23 cellular contexts compared by ENCODE assay signal in genomic region chr22:25760848-25761595, GRCh38. TPM values are rescaled to one million over a fixed set of nuclear protein-coding genes. Genes with fewer than 3 reads are reported as not detected.
A peak's percentile ranks its signal among the peaks of the same experiment; 100 is the strongest.
DNase-seq lines count a peak whose midpoint lies in the region; ATAC-seq, FAIRE-seq and TF ChIP-seq lines count a peak whose summit lies in the region.
"Had no signal": no experiment of that assay in that cellular context is flagged by ENCODE, and none has a peak within 500 bp of the region (broad histone marks: within the 10 kb centered on the region; RNA-seq: fewer than 3 reads in every experiment).

No MANE protein-coding gene starts in this region.

- H3F3A ChIP-seq in GM23248 (ENCODE audit: insufficient read depth) = peaks cover 11% of the 10 kb centered on the region

- H3K9me3 ChIP-seq in GM23248 (ENCODE audit: low read depth) (no peaks in the 10 kb centered on the region), astrocyte (ENCODE audit: insufficient read depth, low read depth, low read length) (peaks cover 2% of the 10 kb centered on the region), gastrocnemius medialis (no peaks in the 10 kb centered on the region), colonic mucosa (no peaks in the 10 kb centered on the region)

- no peak overlapping the region for H2AFZ ChIP-seq in GM23248
- H2AFZ ChIP-seq in astrocyte (ENCODE audit: low read depth, low read length) = peak overlapping the region; percentile 0
- H2AFZ ChIP-seq: parathyroid adenoma had no signal

- H4K20me1 ChIP-seq in GM23248 (ENCODE audit: insufficient read depth) (no peaks in the 10 kb centered on the region), astrocyte (ENCODE audit: insufficient read depth, low read length) (no peaks in the 10 kb centered on the region)

- H3K4me3 ChIP-seq in GM23248 (no peak overlapping the region), astrocyte (ENCODE audit: insufficient read depth, low read depth, low read length) (no peak overlapping the region), gastrocnemius medialis (no peak overlapping the region), colonic mucosa (no peak overlapping the region)
- H3K4me3 ChIP-seq: lung, skin epidermis, tibial artery had no signal

- H3K27me3 ChIP-seq in GM23248 (replicated peaks; ENCODE audit: insufficient read depth) (no peaks in the 10 kb centered on the region), astrocyte (ENCODE audit: insufficient read depth, low read length) (no peaks in the 10 kb centered on the region), gastrocnemius medialis (no peaks in the 10 kb centered on the region), colonic mucosa (no peaks in the 10 kb centered on the region)
- H3K27me3 ChIP-seq: tibial artery had no signal

- no peak for TF ChIP-seq POLR2A in gastrocnemius medialis (IDR thresholded peaks at IDR 0.05)

- peaks cover 11% of the 10 kb centered on the region for H3K4me1 ChIP-seq in GM23248 (ENCODE audit: insufficient read depth)
- peaks cover 22% of the 10 kb centered on the region for H3K4me1 ChIP-seq in astrocyte (ENCODE audit: insufficient read depth, low read length)
- peaks cover 59% of the 10 kb centered on the region in 2 donors for H3K4me1 ChIP-seq in gastrocnemius medialis
- H3K4me1 ChIP-seq in colonic mucosa = no peaks in the 10 kb centered on the region
- H3K4me1 ChIP-seq: parathyroid adenoma had no signal

- no peak overlapping the region for H3K9ac ChIP-seq in GM23248
- H3K9ac ChIP-seq in astrocyte (ENCODE audit: low read length) = peak overlapping the region; percentile 10
- no peak overlapping the region for H3K9ac ChIP-seq in colonic mucosa (ENCODE audit: low read depth in 2 of 2, low read length in 2 of 2)
- H3K9ac ChIP-seq: parathyroid adenoma had no signal

- H3K79me2 ChIP-seq in GM23248 (ENCODE audit: insufficient read depth) (no peaks in the 10 kb centered on the region), astrocyte (ENCODE audit: insufficient read depth, low read length) (no peaks in the 10 kb centered on the region)
- H3K79me2 ChIP-seq: parathyroid adenoma had no signal

- H3K27me3 Mint-ChIP-seq in astrocyte (ENCODE audit: low read depth, unreplicated experiment) = no peaks in the 10 kb centered on the region
- H3K27me3 Mint-ChIP-seq: stimulated activated naive CD8-positive, alpha-beta T cell treated with anti-CD3 and anti-CD28 coated beads, Interleukin-15, Interleukin-2, amounts not matched to agents 100 ng/mL and 50 ng/mL, for 24 hours had no signal

- peaks cover 21% of the 10 kb centered on the region for H3K4me1 Mint-ChIP-seq in astrocyte (ENCODE audit: low read depth, unreplicated experiment)
- H3K4me1 Mint-ChIP-seq: activated naive CD4-positive, alpha-beta T cell treated with anti-CD3 and anti-CD28 coated beads, Interleukin-2, amount 50 U/mL, for 24 hours; brain had no signal

- peak overlapping the region; percentile 73; the same call in 1 of the 2 replicates for H3K27ac ChIP-seq in GM23248
- H3K27ac ChIP-seq in astrocyte (ENCODE audit: low read depth, low read length) = peak overlapping the region; percentile 72
- H3K27ac ChIP-seq in gastrocnemius medialis = peak overlapping the region; percentile 94 to 98 (median 98)
- no peak overlapping the region for H3K27ac ChIP-seq in colonic mucosa
- H3K27ac ChIP-seq: parathyroid adenoma, skin epidermis had no signal

- H3K36me3 Mint-ChIP-seq in astrocyte (ENCODE audit: low read depth, unreplicated experiment) = no peaks in the 10 kb centered on the region
- H3K36me3 Mint-ChIP-seq: activated naive CD4-positive, alpha-beta T cell treated with anti-CD3 and anti-CD28 coated beads, Interleukin-2, amount 50 U/mL, for 24 hours had no signal

- intact Hi-C loops in left ventricle myocardium superior (cut with micrococcal nuclease) (no loop called here), gastrocnemius medialis (cut with DNase I; ENCODE audit: low total_unique reads) (no loop called here), colonic mucosa (cut with DNase I) (no loop called here)

- DNase-seq in GM23248 (no peak), astrocyte (ENCODE audit: low read depth) (no peak), left ventricle myocardium superior (no peak), gastrocnemius medialis (peak in 1 of 2 donors; percentile 22), colonic mucosa (no peak), GM13977 (ENCODE audit: low spot score) (no peak)
- DNase-seq: activated CD4-positive, alpha-beta T cell treated with anti-CD3 and anti-CD28 coated beads for 1 hour; COR-L47; hippocampal formation; naive thymus-derived CD8-positive, alpha-beta T cell; NCI-H1105 treated with DMSO at 0.1 percent for 48 hours; NCI-H510A treated with DMSO at 0.1 percent for 48 hours; stimulated activated CD4-positive, alpha-beta T cell treated with anti-CD3 and anti-CD28 coated beads, Interleukin-2, amount 100 ng/mL, for 48 hours; tibial artery had no signal

- in situ Hi-C loops in GM23248 (cut with MboI) = no loop called here
- in situ Hi-C loops in gastrocnemius medialis (cut with MboI; ENCODE audit: low sequenced_read_pairs in 4 of 4) = no loop called here
- in situ Hi-C loops in GM13977 (cut with MboI; ENCODE audit: low pct_unique_long_range_greater_than_20kb, low sequenced_read_pairs, unreplicated experiment) = no loop called here

- no peak for FAIRE-seq in astrocyte (lab: Jason Lieb, UNC)
- FAIRE-seq: GM18507 had no signal

- H3K4me2 ChIP-seq in GM23248 (ENCODE audit: unreplicated experiment) (no peak overlapping the region), astrocyte (ENCODE audit: low read length) (no peak overlapping the region)

- ATAC-seq in left ventricle myocardium superior = peak; percentile 7
- no peak for ATAC-seq in gastrocnemius medialis
- no peak for ATAC-seq in HG03469 (IDR thresholded peaks at IDR 0.05; ENCODE audit: unreplicated experiment)
- ATAC-seq: HCT116; naive thymus-derived CD8-positive, alpha-beta T cell had no signal

- H3K36me3 ChIP-seq in GM23248 (ENCODE audit: low read depth) (no peaks in the 10 kb centered on the region), astrocyte (ENCODE audit: insufficient read depth, low read length) (no peaks in the 10 kb centered on the region), gastrocnemius medialis (peaks cover 0 to 42% of the 10 kb centered on the region in 2 donors), colonic mucosa (no peaks in the 10 kb centered on the region)
- H3K36me3 ChIP-seq: tibial artery had no signal

- no peaks in the 10 kb centered on the region for H3K9me2 ChIP-seq in GM23248 (ENCODE audit: insufficient read depth)

- TF ChIP-seq CTCF in astrocyte (IDR thresholded peaks at IDR 0.05; ENCODE audit: insufficient read depth, low read depth, low read length) (no peak), gastrocnemius medialis (IDR thresholded peaks at IDR 0.05 in 4 of 5, conservative IDR thresholded peaks at IDR 0.05 in 1 of 5) (peak in 1 of 5 experiments; percentile 9), colonic mucosa (IDR thresholded peaks at IDR 0.05) (no peak), GM13977 (IDR thresholded peaks at IDR 0.05; ENCODE audit: extremely low read depth, insufficient read depth, missing control alignments) (no peak)

- WGBS in GM23248 (ENCODE audit: low coverage in 1 of 2, low lambda C conversion rate in 2 of 2, missing lambda C conversion rate in 2 of 2), 2 experiments = 68 to 74% methylated on average over 15 of the region's 15 CpGs

- peak overlapping the region; percentile 98 for H3K27ac Mint-ChIP-seq in astrocyte (ENCODE audit: unreplicated experiment)
- H3K27ac Mint-ChIP-seq: activated naive CD4-positive, alpha-beta T cell treated with anti-CD3 and anti-CD28 coated beads, Interleukin-2, amount 50 U/mL, for 24 hours; brain; stimulated activated naive CD8-positive, alpha-beta T cell treated with anti-CD3 and anti-CD28 coated beads, Interleukin-15, Interleukin-2, amounts not matched to agents 100 ng/mL and 50 ng/mL, for 24 hours had no signal

- H3K4me3 Mint-ChIP-seq in astrocyte (ENCODE audit: unreplicated experiment) = no peak overlapping the region
- H3K4me3 Mint-ChIP-seq: activated naive CD4-positive, alpha-beta T cell treated with anti-CD3 and anti-CD28 coated beads, Interleukin-2, amount 50 U/mL, for 24 hours; brain; naive thymus-derived CD8-positive, alpha-beta T cell; stimulated activated naive CD8-positive, alpha-beta T cell treated with anti-CD3 and anti-CD28 coated beads, Interleukin-15, Interleukin-2, amounts not matched to agents 100 ng/mL and 50 ng/mL, for 24 hours had no signal

- peaks cover 16% of the 10 kb centered on the region for H3K9me3 Mint-ChIP-seq in astrocyte (ENCODE audit: unreplicated experiment)
- H3K9me3 Mint-ChIP-seq: activated naive CD4-positive, alpha-beta T cell treated with anti-CD3 and anti-CD28 coated beads, Interleukin-2, amount 50 U/mL, for 24 hours had no signal

RNA-seq across cellular contexts. Expression of gene MYO18B, which starts 19.0 kb away (rescaled TPM):
- total RNA-seq in GM23248 (2014; rRNA removed; shearing (Covaris generic)) = not detected in 2 replicates
- polyA plus RNA-seq in GM23248 (2016; fragmentation: Nextera tagmentation; extraction: Ambion mirVana) = not detected in 2 replicates
- total RNA-seq in astrocyte = 0.07 TPM in 2 replicates
- 138 TPM for total RNA-seq in left ventricle myocardium superior
- 100 to 1,000 TPM; 273 to 408 (median 362) TPM for total RNA-seq in gastrocnemius medialis
- under 1 TPM in 1 of 2 donors, not detected in 1; 0.11 TPM for total RNA-seq in colonic mucosa

Comparison
In these comparisons a context has a peak if more than half of its experiments do, and no peak if none do; other contexts are left out.
1. RNA of gene MYO18B, which starts 19.0 kb away (total RNA-seq): 273 to 408 TPM in gastrocnemius medialis and 138 TPM in left ventricle myocardium superior (single experiment); 0.11 TPM in colonic mucosa, 0.07 TPM in astrocyte and not detected in GM23248; every median in the first group is over 100 times any median in the second.